In genomic region chr17:79792371-79792871, GRCh38 we compare ENCODE assay signal across 14 cellular contexts. TPM values are rescaled to one million over a fixed set of nuclear protein-coding genes. Genes with fewer than 3 reads are reported as not detected.
DNase-seq lines count a peak whose midpoint lies in the region; ATAC-seq and TF ChIP-seq lines count a peak whose summit lies in the region.
"Had no signal": no experiment of that assay in that cellular context is flagged by ENCODE, and none has a peak within 500 bp of the region (broad histone marks: within the 10 kb centered on the region; RNA-seq: fewer than 3 reads in every experiment).

No MANE protein-coding gene starts in this region.

- H3K4me3 ChIP-seq in WI38 (ENCODE audit: low read depth, low read length) (peak overlapping the region; percentile 61), right cardiac atrium (ENCODE audit: low read length) (no peak overlapping the region), skin epidermis (peak overlapping the region in 5 of 7 experiments; percentile 5 to 33 (median 8))

- H3K27ac ChIP-seq in right cardiac atrium (ENCODE audit: low read length) = no peak overlapping the region
- peak overlapping the region in 2 of 21 experiments; percentile 62 to 65 for H3K27ac ChIP-seq in skin epidermis
- H3K27ac ChIP-seq: uterus had no signal

- no peak overlapping the region for H3K4me3 Mint-ChIP-seq in activated CD4-positive, alpha-beta T cell treated with anti-CD3 and anti-CD28 coated beads, Interleukin-2, amount 10 ng/mL, durations not matched to agents 7 days and 5 days
- H3K4me3 Mint-ChIP-seq: activated CD8-positive, alpha-beta T cell treated with anti-CD3 and anti-CD28 coated beads, Interleukin-2, amount 10 ng/mL, durations not matched to agents 7 days and 5 days had no signal

- no peaks in the 10 kb centered on the region for H3K9me3 ChIP-seq in right cardiac atrium (ENCODE audit: control insufficient read depth, low read length)
- H3K9me3 ChIP-seq: uterus had no signal

- intact Hi-C loops in right cardiac atrium (cut with DNase I) = loop anchor here in 2 of 4 donors (5.0 to 10.0 kb wide), 2 partner anchors 122 to 200 kb away; no protein-coding TSS in a partner anchor

- DNase-seq in activated CD4-positive, alpha-beta T cell treated with anti-CD3 and anti-CD28 coated beads, Interleukin-2, amount 10 ng/mL, durations not matched to agents 7 days and 5 days = no peak
- DNase-seq in activated CD4-positive, alpha-beta T cell treated with anti-CD3 and anti-CD28 coated beads, Interleukin-2, amount 50 U/mL, for 4 hours = no peak
- DNase-seq in right cardiac atrium (peak in 2 of 3 donors; percentile 7 to 42), SW480 (ENCODE audit: low spot score) (no peak), NCI-H1048 (lab: John Stamatoyannopoulos, UW) (no peak)
- DNase-seq: activated CD8-positive, alpha-beta T cell treated with anti-CD3 and anti-CD28 coated beads, Interleukin-2, amount 10 ng/mL, durations not matched to agents 7 days and 5 days; activated naive CD4-positive, alpha-beta T cell; H9; NCI-H2171 treated with DMSO at 0.1 percent for 48 hours; OCI-M1; uterus had no signal

- no peak for TF ChIP-seq CTCF in WI38 (IDR thresholded peaks at IDR 0.05; ENCODE audit: low read depth, low read length)

- WGBS in right cardiac atrium = 14% methylated on average over 20 of the region's 20 CpGs

- no peaks in the 10 kb centered on the region for H3K4me1 ChIP-seq in right cardiac atrium (ENCODE audit: control insufficient read depth, insufficient read depth, low read length)

- ATAC-seq in right cardiac atrium = no peak
- no peak for ATAC-seq in GM21619 (IDR thresholded peaks at IDR 0.05; ENCODE audit: unreplicated experiment)
- ATAC-seq: activated CD8-positive, alpha-beta T cell treated with anti-CD3 and anti-CD28 coated beads, Interleukin-2, amount 10 ng/mL, durations not matched to agents 7 days and 5 days had no signal

- POLR2A ChIA-PET in activated CD4-positive, alpha-beta T cell treated with anti-CD3 and anti-CD28 coated beads, Interleukin-2, amount 10 ng/mL, durations not matched to agents 7 days and 5 days (lab: Charles Lee) = no interaction called here

- peaks cover 13% of the 10 kb centered on the region for H3K4me1 Mint-ChIP-seq in activated CD4-positive, alpha-beta T cell treated with anti-CD3 and anti-CD28 coated beads, Interleukin-2, amount 10 ng/mL, durations not matched to agents 7 days and 5 days

- CTCF ChIA-PET in activated CD4-positive, alpha-beta T cell treated with anti-CD3 and anti-CD28 coated beads, Interleukin-2, amount 10 ng/mL, durations not matched to agents 7 days and 5 days (lab: Charles Lee) = interaction anchor here (0.6 to 22.3 kb wide), 4 partner anchors 11 to 53 kb away, joined by 3 to 257 read pairs (median 6); partner anchors contain the start of gene CBX4

- H3K36me3 Mint-ChIP-seq in activated CD4-positive, alpha-beta T cell treated with anti-CD3 and anti-CD28 coated beads, Interleukin-2, amount 10 ng/mL, durations not matched to agents 7 days and 5 days (ENCODE audit: low read depth) = peaks cover 8% of the 10 kb centered on the region

- no peaks in the 10 kb centered on the region for H3K27me3 ChIP-seq in right cardiac atrium (ENCODE audit: control insufficient read depth, insufficient read depth)

- H3K27ac Mint-ChIP-seq in activated CD4-positive, alpha-beta T cell treated with anti-CD3 and anti-CD28 coated beads, Interleukin-2, amount 10 ng/mL, durations not matched to agents 7 days and 5 days = peak overlapping the region; percentile 46
- H3K27ac Mint-ChIP-seq: activated CD8-positive, alpha-beta T cell treated with anti-CD3 and anti-CD28 coated beads, Interleukin-2, amount 10 ng/mL, durations not matched to agents 7 days and 5 days; H9 had no signal

- no peaks in the 10 kb centered on the region for H3K9me3 Mint-ChIP-seq in activated CD4-positive, alpha-beta T cell treated with anti-CD3 and anti-CD28 coated beads, Interleukin-2, amount 10 ng/mL, durations not matched to agents 7 days and 5 days

- H3K27me3 Mint-ChIP-seq in activated CD4-positive, alpha-beta T cell treated with anti-CD3 and anti-CD28 coated beads, Interleukin-2, amount 10 ng/mL, durations not matched to agents 7 days and 5 days = peaks cover 53% of the 10 kb centered on the region

RNA-seq across cellular contexts. Expression of gene CBX8, which starts 4.5 kb away (rescaled TPM):
- total RNA-seq in activated CD4-positive, alpha-beta T cell treated with anti-CD3 and anti-CD28 coated beads, Interleukin-2, amount 10 ng/mL, durations not matched to agents 7 days and 5 days = 1 to 10 TPM; 4.3 to 6.4 TPM
- 1 to 10 TPM; 2.4 to 7.3 (median 5.5) TPM for total RNA-seq in right cardiac atrium
- 3.8 TPM for polyA plus RNA-seq in right cardiac atrium

RNA-seq across cellular contexts. Expression of gene CBX2, which starts 14.5 kb away (rescaled TPM):
- 1 to 10 TPM; 4.6 to 5.5 TPM for total RNA-seq in activated CD4-positive, alpha-beta T cell treated with anti-CD3 and anti-CD28 coated beads, Interleukin-2, amount 10 ng/mL, durations not matched to agents 7 days and 5 days
- 1 to 10 TPM; 1.5 to 3.5 (median 2.4) TPM for total RNA-seq in right cardiac atrium
- polyA plus RNA-seq in right cardiac atrium = 2.4 TPM

RNA-seq across cellular contexts. Expression of gene CBX4, which starts 46.8 kb away (rescaled TPM):
- 10 to 100 TPM; 35.0 TPM for total RNA-seq in activated CD4-positive, alpha-beta T cell treated with anti-CD3 and anti-CD28 coated beads, Interleukin-2, amount 10 ng/mL, durations not matched to agents 7 days and 5 days
- total RNA-seq in right cardiac atrium = 10 to 100 TPM; 26.9 to 32.6 (median 30.3) TPM
- 19.8 TPM for polyA plus RNA-seq in right cardiac atrium

Comparison
In these comparisons a context has a peak if more than half of its experiments do, and no peak if none do; other contexts are left out.
1. DNase-seq: peak in right cardiac atrium (2 of 3); none in activated CD4-positive, alpha-beta T cell treated with anti-CD3 and anti-CD28 coated beads, Interleukin-2, amount 10 ng/mL, durations not matched to agents 7 days and 5 days (single experiment), activated CD4-positive, alpha-beta T cell treated with anti-CD3 and anti-CD28 coated beads, Interleukin-2, amount 50 U/mL, for 4 hours (0 of 2), SW480 (single experiment) and NCI-H1048 (single experiment).